ENCODE assay signal across 13 cellular contexts in genomic region chr11:66072518-66072917, GRCh38. TPM values are rescaled to one million over a fixed set of nuclear protein-coding genes. Genes with fewer than 3 reads are reported as not detected.
A peak's percentile ranks its signal among the peaks of the same experiment; 100 is the strongest.
DNase-seq lines count a peak whose midpoint lies in the region; ATAC-seq and TF ChIP-seq lines count a peak whose summit lies in the region.
"Had no signal": no experiment of that assay in that cellular context is flagged by ENCODE, and none has a peak within 500 bp of the region (broad histone marks: within the 10 kb centered on the region; RNA-seq: fewer than 3 reads in every experiment).

No MANE protein-coding gene starts in this region.

- no peak overlapping the region for H2AFZ ChIP-seq in hepatocyte

- peaks cover 72% of the 10 kb centered on the region for H3K79me2 ChIP-seq in hepatocyte

- DNase-seq in activated naive CD4-positive, alpha-beta T cell treated with anti-CD3 and anti-CD28 coated beads, Interleukin-2, amount 10 ng/mL, durations not matched to agents 7 days and 5 days = no peak
- no peak for DNase-seq in activated naive CD4-positive, alpha-beta T cell (lab: John Stamatoyannopoulos, UW)
- DNase-seq in T-cell (no peak), hepatocyte (ENCODE audit: low spot score) (no peak), SKM-1 (lab: John Stamatoyannopoulos, UW; ENCODE audit: unreplicated experiment) (no peak), sciatic nerve (ENCODE audit: low spot score) (no peak)
- no peak for DNase-seq in stimulated activated naive B cell treated with anti-CD40 and anti-IgM and Interleukin-4, amounts not matched to agents 10 μg/mL and 1 μg/mL and 100 μg/mL, for 72 hours
- DNase-seq: activated effector memory CD4-positive, alpha-beta T cell treated with anti-CD3 and anti-CD28 coated beads, Interleukin-2, amount 50 U/mL, for 16 hours; kidney glomerular epithelial cell had no signal

- POLR2A ChIA-PET in T-cell (lab: Charles Lee) = interaction anchor here in 1 of 2 donors (0.7 kb wide), 1 partner anchor 18 kb away, joined by 4 read pairs; no protein-coding TSS in a partner anchor

- CTCF ChIA-PET in activated naive CD4-positive, alpha-beta T cell treated with anti-CD3 and anti-CD28 coated beads, Interleukin-2, amount 10 ng/mL, durations not matched to agents 7 days and 5 days (lab: Charles Lee) = interaction anchor here (8.9 kb wide), 1 partner anchor 62 kb away, joined by 89 read pairs; no protein-coding TSS in a partner anchor
- CTCF ChIA-PET in T-cell (lab: Charles Lee) = interaction anchor here in 1 of 2 donors (0.6 kb wide), 1 partner anchor 42 kb away, joined by 5 read pairs; no protein-coding TSS in a partner anchor

- 89% methylated on average over 8 of the region's 8 CpGs for WGBS in hepatocyte (ENCODE audit: low lambda C conversion rate, missing lambda C conversion rate)

- peak overlapping the region; percentile 74 for H3K4me2 ChIP-seq in hepatocyte

- H3K9me3 Mint-ChIP-seq in activated naive CD4-positive, alpha-beta T cell treated with anti-CD3 and anti-CD28 coated beads, Interleukin-2, amount 10 ng/mL, durations not matched to agents 7 days and 5 days = no peaks in the 10 kb centered on the region
- H3K9me3 Mint-ChIP-seq in T-cell = no peaks in the 10 kb centered on the region
- no peaks in the 10 kb centered on the region for H3K9me3 Mint-ChIP-seq in stimulated activated naive B cell treated with anti-CD40 and anti-IgM and Interleukin-4, amounts not matched to agents 10 μg/mL and 1 μg/mL and 100 μg/mL, for 72 hours

- intact Hi-C loops in sciatic nerve (cut with DNase I) = no loop called here

- peak overlapping the region; percentile 98 for H3K4me3 Mint-ChIP-seq in activated naive CD4-positive, alpha-beta T cell treated with anti-CD3 and anti-CD28 coated beads, Interleukin-2, amount 10 ng/mL, durations not matched to agents 7 days and 5 days
- H3K4me3 Mint-ChIP-seq in T-cell = peak overlapping the region; percentile 93 to 98 (median 97)
- peak overlapping the region; percentile 93 to 97 for H3K4me3 Mint-ChIP-seq in stimulated activated naive B cell treated with anti-CD40 and anti-IgM and Interleukin-4, amounts not matched to agents 10 μg/mL and 1 μg/mL and 100 μg/mL, for 72 hours

- H3K27ac Mint-ChIP-seq in activated naive CD4-positive, alpha-beta T cell treated with anti-CD3 and anti-CD28 coated beads, Interleukin-2, amount 10 ng/mL, durations not matched to agents 7 days and 5 days = peak overlapping the region; percentile 95
- peak overlapping the region; percentile 91 to 97 for H3K27ac Mint-ChIP-seq in T-cell
- peak overlapping the region; percentile 39 for H3K27ac Mint-ChIP-seq in stimulated activated naive B cell treated with anti-CD40 and anti-IgM and Interleukin-4, amounts not matched to agents 10 μg/mL and 1 μg/mL and 100 μg/mL, for 72 hours

- no peaks in the 10 kb centered on the region for H3K9me2 ChIP-seq in hepatocyte (replicated peaks; ENCODE audit: insufficient read depth)

- H3K36me3 Mint-ChIP-seq in activated naive CD4-positive, alpha-beta T cell treated with anti-CD3 and anti-CD28 coated beads, Interleukin-2, amount 10 ng/mL, durations not matched to agents 7 days and 5 days = peaks cover 62% of the 10 kb centered on the region
- peaks cover 46% of the 10 kb centered on the region for H3K36me3 Mint-ChIP-seq in T-cell
- H3K36me3 Mint-ChIP-seq in stimulated activated naive B cell treated with anti-CD40 and anti-IgM and Interleukin-4, amounts not matched to agents 10 μg/mL and 1 μg/mL and 100 μg/mL, for 72 hours = peaks cover 37 to 51% of the 10 kb centered on the region in 2 donors

- H3K27ac ChIP-seq in hepatocyte = no peak overlapping the region

- no peaks in the 10 kb centered on the region for H3K9me3 ChIP-seq in hepatocyte (ENCODE audit: low read depth)
- H3K9me3 ChIP-seq: prostate gland, tibial nerve had no signal

- H3K27me3 ChIP-seq in hepatocyte = no peaks in the 10 kb centered on the region
- H3K27me3 ChIP-seq: tibial nerve had no signal

- ATAC-seq in T-cell (replicated peaks in 1 of 4) = no peak
- no peak for ATAC-seq in stimulated activated naive B cell treated with anti-CD40 and anti-IgM and Interleukin-4, amounts not matched to agents 10 μg/mL and 1 μg/mL and 100 μg/mL, for 72 hours (replicated peaks)
- no peak for ATAC-seq in GM18861 (IDR thresholded peaks at IDR 0.05; ENCODE audit: unreplicated experiment)
- ATAC-seq in sciatic nerve = no peak

- no peaks in the 10 kb centered on the region for H3K27me3 Mint-ChIP-seq in activated naive CD4-positive, alpha-beta T cell treated with anti-CD3 and anti-CD28 coated beads, Interleukin-2, amount 10 ng/mL, durations not matched to agents 7 days and 5 days
- H3K27me3 Mint-ChIP-seq in T-cell = no peaks in the 10 kb centered on the region
- no peaks in the 10 kb centered on the region for H3K27me3 Mint-ChIP-seq in stimulated activated naive B cell treated with anti-CD40 and anti-IgM and Interleukin-4, amounts not matched to agents 10 μg/mL and 1 μg/mL and 100 μg/mL, for 72 hours

- peaks cover 6% of the 10 kb centered on the region for H4K20me1 ChIP-seq in hepatocyte (ENCODE audit: insufficient read depth, poor library complexity, severe bottlenecking)

- no peak for TF ChIP-seq CTCF in hepatocyte (IDR thresholded peaks at IDR 0.05; ENCODE audit: poor library complexity)

- peaks cover 58% of the 10 kb centered on the region for H3K4me1 Mint-ChIP-seq in activated naive CD4-positive, alpha-beta T cell treated with anti-CD3 and anti-CD28 coated beads, Interleukin-2, amount 10 ng/mL, durations not matched to agents 7 days and 5 days
- peaks cover 68 to 82% (median 76%) of the 10 kb centered on the region in 3 donors for H3K4me1 Mint-ChIP-seq in T-cell
- H3K4me1 Mint-ChIP-seq in stimulated activated naive B cell treated with anti-CD40 and anti-IgM and Interleukin-4, amounts not matched to agents 10 μg/mL and 1 μg/mL and 100 μg/mL, for 72 hours = peaks cover 40 to 75% of the 10 kb centered on the region in 2 donors

- no peaks in the 10 kb centered on the region for H3K36me3 ChIP-seq in hepatocyte (replicated peaks; ENCODE audit: insufficient read depth, low read depth)

- peaks cover 11% of the 10 kb centered on the region for H3K4me1 ChIP-seq in hepatocyte (ENCODE audit: insufficient read depth)

- no peak overlapping the region for H3K4me3 ChIP-seq in hepatocyte

RNA-seq across cellular contexts. Expression of gene PACS1, which starts 2.4 kb away (rescaled TPM):
- total RNA-seq in T-cell (100 to 1,000 TPM; 222 to 268 (median 236) TPM), hepatocyte (23.5 and 28.2 TPM in 2 replicates), sciatic nerve (80.3 TPM)
- 70.1 and 71.5 TPM in 2 replicates for polyA plus RNA-seq in hepatocyte

RNA-seq across cellular contexts. Expression of gene SF3B2, which starts 20.4 kb away (rescaled TPM):
- total RNA-seq in T-cell = 100 to 1,000 TPM; 189 to 264 (median 224) TPM
- total RNA-seq in hepatocyte = 109 and 120 TPM in 2 replicates
- 155 and 170 TPM in 2 replicates for polyA plus RNA-seq in hepatocyte
- total RNA-seq in sciatic nerve = 154 TPM

RNA-seq across cellular contexts. Expression of gene GAL3ST3, which starts 23.6 kb away (rescaled TPM):
- total RNA-seq in T-cell = under 1 TPM in 1 of 5 donors, not detected in 4; 0.18 TPM
- total RNA-seq in hepatocyte = 0.68 and 0.80 TPM in 2 replicates
- polyA plus RNA-seq in hepatocyte = 1.1 and 2.6 TPM in 2 replicates
- total RNA-seq in sciatic nerve = not detected
- total RNA-seq: tibial nerve had no signal
- polyA plus RNA-seq: BJ had no signal

RNA-seq across cellular contexts. Expression of gene CATSPER1, which starts 46.2 kb away (rescaled TPM):
- total RNA-seq in T-cell = not detected
- total RNA-seq in hepatocyte = not detected in 2 replicates
- polyA plus RNA-seq in hepatocyte = not detected in 2 replicates
- not detected for total RNA-seq in sciatic nerve

Comparison
In these comparisons a context has a peak if more than half of its experiments do, and no peak if none do; other contexts are left out.
1. H3K27ac Mint-ChIP-seq: peak in every context shown above with its lines; median percentile 95 in activated naive CD4-positive, alpha-beta T cell treated with anti-CD3 and anti-CD28 coated beads, Interleukin-2, amount 10 ng/mL, durations not matched to agents 7 days and 5 days; 94 in T-cell; 39 in stimulated activated naive B cell treated with anti-CD40 and anti-IgM and Interleukin-4, amounts not matched to agents 10 μg/mL and 1 μg/mL and 100 μg/mL, for 72 hours.